8 cellular contexts compared by ENCODE assay signal in the genomic region with DNA sequence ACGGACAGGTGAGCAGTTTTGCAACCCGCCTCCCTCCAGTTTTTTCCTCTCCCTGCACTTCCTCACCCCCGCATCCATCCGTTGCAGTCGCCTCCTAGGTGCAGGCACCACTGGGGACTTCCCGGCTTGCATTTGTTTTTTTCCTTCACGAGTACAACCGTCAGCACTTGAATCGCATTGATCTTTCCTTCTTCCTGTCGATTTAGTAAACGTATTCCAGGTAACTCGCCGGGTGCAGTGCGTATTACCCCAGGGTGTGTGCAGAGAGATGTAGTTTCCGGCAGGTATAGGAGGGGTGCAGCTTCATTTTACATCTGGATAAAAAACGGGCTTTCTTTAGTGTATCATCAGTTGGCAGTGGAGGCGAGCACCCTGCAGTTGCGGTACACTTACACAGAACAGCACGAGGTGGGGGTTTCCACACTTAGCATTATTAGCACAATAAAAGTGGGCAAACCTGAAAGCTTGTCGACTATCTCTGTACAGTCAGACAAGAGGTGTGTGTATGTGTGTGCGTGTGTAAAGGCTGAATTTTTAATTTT.
A peak's percentile ranks its signal among the peaks of the same experiment; 100 is the strongest.
DNase-seq lines count a peak whose midpoint lies in the region; ATAC-seq and TF ChIP-seq lines count a peak whose summit lies in the region.

A gene (minus strand): TSS at position 359 of the 542 bp plus-strand sequence.

- H3K27me3 Mint-ChIP-seq in chondrocyte (ENCODE audit: low read depth) (peaks cover 58% of the 10 kb centered on the region), mesothelial cell of epicardium (ENCODE audit: low read depth) (peaks cover 5% of the 10 kb centered on the region)

- H3K4me3 Mint-ChIP-seq in chondrocyte (ENCODE audit: unreplicated experiment): peak within 1 kb of the TSS; percentile 72
- peak within 1 kb of the TSS; percentile 96 for H3K4me3 Mint-ChIP-seq in mesothelial cell of epicardium

- TF ChIP-seq CTCF in VCaP (conservative IDR thresholded peaks at IDR 0.05) (no peak), chondrocyte (IDR thresholded peaks at IDR 0.05) (no peak), mesothelial cell of epicardium (IDR thresholded peaks at IDR 0.05; ENCODE audit: unreplicated experiment) (no peak)

- H3K4me1 Mint-ChIP-seq in chondrocyte (ENCODE audit: low read depth): peaks cover 11% of the 10 kb centered on the region
- H3K4me1 Mint-ChIP-seq in mesothelial cell of epicardium: peaks cover 28% of the 10 kb centered on the region

- peak within 1 kb of the TSS; percentile 92 for H3K27ac ChIP-seq in VCaP

- H3K9me3 Mint-ChIP-seq in chondrocyte (ENCODE audit: low read depth) (peaks cover 2% of the 10 kb centered on the region), mesothelial cell of epicardium (no peaks in the 10 kb centered on the region)

- H3K27ac Mint-ChIP-seq in chondrocyte (ENCODE audit: unreplicated experiment): no peak within 1 kb of the TSS
- peak within 1 kb of the TSS; percentile 84 for H3K27ac Mint-ChIP-seq in mesothelial cell of epicardium

- peak; percentile 24 to 52 for DNase-seq in activated CD8-positive, alpha-beta memory T cell treated with anti-CD3 and anti-CD28 coated beads for 1 hour (ENCODE audit: extremely low read depth in 1 of 2, low read depth in 1 of 2)
- DNase-seq in activated CD8-positive, alpha-beta memory T cell treated with anti-CD3 and anti-CD28 coated beads for 24 hours: no peak
- DNase-seq in chondrocyte (ENCODE audit: low spot score) (no peak), mesothelial cell of epicardium (ENCODE audit: low spot score in 2 of 2, unreplicated experiment in 2 of 2) (no peak), superior temporal gyrus (ENCODE audit: extremely low spot score) (peak; percentile 50), D341Med (ENCODE audit: low spot score) (no peak)

- peak; percentile 14 for ATAC-seq in HG03442 (IDR thresholded peaks at IDR 0.05; ENCODE audit: unreplicated experiment)

- H3K36me3 Mint-ChIP-seq in chondrocyte (ENCODE audit: low read depth) (peaks cover 3% of the 10 kb centered on the region), mesothelial cell of epicardium (no peaks in the 10 kb centered on the region)

Comparison
In these comparisons a context has a peak if more than half of its experiments do, and no peak if none do; other contexts are left out.
1. DNase-seq: peak in activated CD8-positive, alpha-beta memory T cell treated with anti-CD3 and anti-CD28 coated beads for 1 hour (2 of 2) and superior temporal gyrus (single experiment); none in activated CD8-positive, alpha-beta memory T cell treated with anti-CD3 and anti-CD28 coated beads for 24 hours (single experiment), chondrocyte (single experiment), mesothelial cell of epicardium (0 of 2) and D341Med (single experiment).